In genomic region chr2:127770973-127771735, GRCh38 we compare ENCODE assay signal across 11 cellular contexts. TPM values are rescaled to one million over a fixed set of nuclear protein-coding genes. Genes with fewer than 3 reads are reported as not detected.
A peak's percentile ranks its signal among the peaks of the same experiment; 100 is the strongest.
DNase-seq lines count a peak whose midpoint lies in the region; TF ChIP-seq lines count a peak whose summit lies in the region.
"Had no signal": no experiment of that assay in that cellular context is flagged by ENCODE, and none has a peak within 500 bp of the region (broad histone marks: within the 10 kb centered on the region; RNA-seq: fewer than 3 reads in every experiment).

No MANE protein-coding gene starts in this region.

- no peak overlapping the region for H3K4me3 Mint-ChIP-seq in activated naive CD4-positive, alpha-beta T cell treated with anti-CD3 and anti-CD28 coated beads, Interleukin-2, amount 50 U/mL, for 24 hours
- H3K4me3 Mint-ChIP-seq in activated naive CD4-positive, alpha-beta T cell treated with anti-CD3 and anti-CD28 coated beads, Interleukin-2, amount 10 ng/mL, durations not matched to agents 7 days and 5 days: no peak overlapping the region
- H3K4me3 Mint-ChIP-seq: stimulated activated effector memory CD8-positive, alpha-beta T cell treated with anti-CD3 and anti-CD28 coated beads, Interleukin-12 subunit alpha, Interleukin-12 subunit beta, amount 100 ng/mL, for 72 hours had no signal

- peak overlapping the region; percentile 25 for H3K27ac Mint-ChIP-seq in activated naive CD4-positive, alpha-beta T cell treated with anti-CD3 and anti-CD28 coated beads, Interleukin-2, amount 50 U/mL, for 24 hours
- no peak overlapping the region for H3K27ac Mint-ChIP-seq in activated naive CD4-positive, alpha-beta T cell treated with anti-CD3 and anti-CD28 coated beads, Interleukin-2, amount 10 ng/mL, durations not matched to agents 7 days and 5 days
- H3K27ac Mint-ChIP-seq: stimulated activated effector memory CD8-positive, alpha-beta T cell treated with anti-CD3 and anti-CD28 coated beads, Interleukin-12 subunit alpha, Interleukin-12 subunit beta, amount 100 ng/mL, for 72 hours had no signal

- TF ChIP-seq POLR2A in prostate gland (IDR thresholded peaks at IDR 0.05): no peak

- H3K4me3 ChIP-seq in SJSA1 (no peak overlapping the region), skeletal muscle cell (ENCODE audit: low read depth, low read length) (no peak overlapping the region), prostate gland (no peak overlapping the region)

- H3K9me3 Mint-ChIP-seq in activated naive CD4-positive, alpha-beta T cell treated with anti-CD3 and anti-CD28 coated beads, Interleukin-2, amount 50 U/mL, for 24 hours: no peaks in the 10 kb centered on the region
- no peaks in the 10 kb centered on the region for H3K9me3 Mint-ChIP-seq in activated naive CD4-positive, alpha-beta T cell treated with anti-CD3 and anti-CD28 coated beads, Interleukin-2, amount 10 ng/mL, durations not matched to agents 7 days and 5 days
- H3K9me3 Mint-ChIP-seq: stimulated activated effector memory CD8-positive, alpha-beta T cell treated with anti-CD3 and anti-CD28 coated beads, Interleukin-12 subunit alpha, Interleukin-12 subunit beta, amount 100 ng/mL, for 72 hours had no signal

- H3K9me3 ChIP-seq in SJSA1 (replicated peaks) (no peaks in the 10 kb centered on the region), prostate gland (no peaks in the 10 kb centered on the region)

- intact Hi-C loops in prostate gland (cut with DNase I): no loop called here

- CTCF ChIA-PET in activated naive CD4-positive, alpha-beta T cell treated with anti-CD3 and anti-CD28 coated beads, Interleukin-2, amount 10 ng/mL, durations not matched to agents 7 days and 5 days (lab: Charles Lee): interaction anchor here (0.6 kb wide), 2 partner anchors 346 to 405 kb away, joined by 3 read pairs; no protein-coding TSS in a partner anchor

- no peak for TF ChIP-seq CTCF in prostate gland (IDR thresholded peaks at IDR 0.05)

- H3K36me3 ChIP-seq in SJSA1 (peaks cover 32% of the 10 kb centered on the region), prostate gland (no peaks in the 10 kb centered on the region)

- H3K27ac ChIP-seq in SJSA1 (peak overlapping the region; percentile 83), prostate gland (no peak overlapping the region)

- H3K4me1 Mint-ChIP-seq in activated naive CD4-positive, alpha-beta T cell treated with anti-CD3 and anti-CD28 coated beads, Interleukin-2, amount 50 U/mL, for 24 hours: peaks cover 24% of the 10 kb centered on the region
- H3K4me1 Mint-ChIP-seq in activated naive CD4-positive, alpha-beta T cell treated with anti-CD3 and anti-CD28 coated beads, Interleukin-2, amount 10 ng/mL, durations not matched to agents 7 days and 5 days: peaks cover 3% of the 10 kb centered on the region

- peaks cover 14% of the 10 kb centered on the region for H3K4me1 ChIP-seq in SJSA1 (replicated peaks)
- H3K4me1 ChIP-seq in prostate gland (replicated peaks): no peaks in the 10 kb centered on the region

- no peaks in the 10 kb centered on the region for H3K27me3 Mint-ChIP-seq in activated naive CD4-positive, alpha-beta T cell treated with anti-CD3 and anti-CD28 coated beads, Interleukin-2, amount 50 U/mL, for 24 hours
- H3K27me3 Mint-ChIP-seq in activated naive CD4-positive, alpha-beta T cell treated with anti-CD3 and anti-CD28 coated beads, Interleukin-2, amount 10 ng/mL, durations not matched to agents 7 days and 5 days: no peaks in the 10 kb centered on the region

- no peak for DNase-seq in activated naive CD4-positive, alpha-beta T cell treated with anti-CD3 and anti-CD28 coated beads, Interleukin-2, amount 10 ng/mL, durations not matched to agents 7 days and 5 days
- DNase-seq in SJSA1 (ENCODE audit: low read depth in 1 of 2, low spot score in 2 of 2) (peak in 1 of 2 experiments; percentile 40), fibroblast of gingiva (ENCODE audit: low read depth) (peak; percentile 87), skeletal muscle cell (ENCODE audit: low read depth) (peak; percentile 76), prostate gland (ENCODE audit: low spot score) (no peak), NCI-H510A treated with DMSO at 0.1 percent for 48 hours (lab: John Stamatoyannopoulos, UW) (no peak)
- no peak for DNase-seq in activated CD4-positive, alpha-beta T cell treated with anti-CD3 and anti-CD28 coated beads for 4 hours
- DNase-seq: effector CD4-positive, alpha-beta T cell; small intestine had no signal

- peaks cover 5% of the 10 kb centered on the region for H3K36me3 Mint-ChIP-seq in activated naive CD4-positive, alpha-beta T cell treated with anti-CD3 and anti-CD28 coated beads, Interleukin-2, amount 50 U/mL, for 24 hours
- H3K36me3 Mint-ChIP-seq in activated naive CD4-positive, alpha-beta T cell treated with anti-CD3 and anti-CD28 coated beads, Interleukin-2, amount 10 ng/mL, durations not matched to agents 7 days and 5 days: peaks cover 22% of the 10 kb centered on the region

- 87% methylated on average over 9 of the region's 9 CpGs for WGBS in prostate gland

- no peaks in the 10 kb centered on the region for H3K27me3 ChIP-seq in SJSA1 (replicated peaks)
- no peaks in the 10 kb centered on the region for H3K27me3 ChIP-seq in prostate gland (replicated peaks; ENCODE audit: insufficient read depth)

RNA-seq across cellular contexts. Expression of gene WDR33, which starts 39.8 kb away (rescaled TPM):
- 19.7 and 36.6 TPM in 2 replicates for total RNA-seq in SJSA1 (2014; rRNA removed; shearing (Covaris generic))
- 10 to 100 TPM; 25.4 to 41.9 TPM for total RNA-seq in prostate gland

Comparison
In these comparisons a context has a peak if more than half of its experiments do, and no peak if none do; other contexts are left out.
1. DNase-seq: peak in fibroblast of gingiva (single experiment) and skeletal muscle cell (single experiment); none in activated naive CD4-positive, alpha-beta T cell treated with anti-CD3 and anti-CD28 coated beads, Interleukin-2, amount 10 ng/mL, durations not matched to agents 7 days and 5 days (single experiment), prostate gland (single experiment), NCI-H510A treated with DMSO at 0.1 percent for 48 hours (single experiment) and activated CD4-positive, alpha-beta T cell treated with anti-CD3 and anti-CD28 coated beads for 4 hours (0 of 2).